In genomic region chr12:124399622-124400021, GRCh38 we compare ENCODE assay signal across 8 cellular contexts.
A peak's percentile ranks its signal among the peaks of the same experiment; 100 is the strongest.
DNase-seq lines count a peak whose midpoint lies in the region; ATAC-seq, FAIRE-seq and TF ChIP-seq lines count a peak whose summit lies in the region.

No MANE protein-coding gene starts in this region.

- CTCF ChIA-PET in A549 (lab: Yijun Ruan, JAX) = interaction anchor here (0.6 to 10.2 kb wide), 30 partner anchors 10 to 372 kb away, joined by 3 to 100 read pairs (median 4); no protein-coding TSS in a partner anchor
- CTCF ChIA-PET in activated CD4-positive, alpha-beta T cell treated with anti-CD3 and anti-CD28 coated beads for 36 hours (lab: Charles Lee) = interaction anchor here (0.6 to 1.5 kb wide), 9 partner anchors 10 to 714 kb away, joined by 3 to 6 read pairs (median 3); no protein-coding TSS in a partner anchor

- peaks cover 7% of the 10 kb centered on the region for H3K36me3 Mint-ChIP-seq in activated CD4-positive, alpha-beta T cell treated with anti-CD3 and anti-CD28 coated beads for 36 hours (ENCODE audit: low read depth)

- H3K4me3 Mint-ChIP-seq in activated CD4-positive, alpha-beta T cell treated with anti-CD3 and anti-CD28 coated beads for 36 hours = no peak overlapping the region

- POLR2A ChIA-PET in A549 (lab: Yijun Ruan, JAX) = interaction anchor here (0.5 to 1.9 kb wide), 2 partner anchors 10 to 350 kb away, joined by 4 to 19 read pairs; no protein-coding TSS in a partner anchor
- POLR2A ChIA-PET in activated CD4-positive, alpha-beta T cell treated with anti-CD3 and anti-CD28 coated beads for 36 hours (lab: Charles Lee) = interaction anchor here (0.6 kb wide), 1 partner anchor 398 kb away, joined by 3 read pairs; no protein-coding TSS in a partner anchor

- intact Hi-C loops in activated CD4-positive, alpha-beta T cell treated with anti-CD3 and anti-CD28 coated beads for 36 hours (cut with DNase I, micrococcal nuclease) = no loop called here
- intact Hi-C loops in sciatic nerve (cut with DNase I) = no loop called here
- intact Hi-C loops in lower leg skin (cut with DNase I; ENCODE audit: low total_unique reads) = no loop called here

- no peaks in the 10 kb centered on the region for H3K27me3 Mint-ChIP-seq in activated CD4-positive, alpha-beta T cell treated with anti-CD3 and anti-CD28 coated beads for 36 hours

- no peak overlapping the region for H3K27ac Mint-ChIP-seq in activated CD4-positive, alpha-beta T cell treated with anti-CD3 and anti-CD28 coated beads for 36 hours

- H3K4me3 ChIP-seq in A549 (no peak overlapping the region), fibroblast of mammary gland (ENCODE audit: control insufficient read depth, low read depth, low read length) (no peak overlapping the region), lower leg skin (ENCODE audit: low read depth, poor library complexity, severe bottlenecking) (no peak overlapping the region)

- no peak for TF ChIP-seq EP300 in A549 (IDR thresholded peaks at IDR 0.05)

- peaks cover 60% of the 10 kb centered on the region for H3K4me1 ChIP-seq in A549

- ATAC-seq in A549 = peak in 1 of 2 experiments; percentile 38; a peak in 3 of 6 replicates
- ATAC-seq in activated CD4-positive, alpha-beta T cell treated with anti-CD3 and anti-CD28 coated beads for 36 hours = no peak
- ATAC-seq in sciatic nerve = no peak
- ATAC-seq in HG03565 (IDR thresholded peaks at IDR 0.05; ENCODE audit: unreplicated experiment) = no peak

- peak overlapping the region in 1 of 2 experiments; percentile 67; a peak in 3 of 6 replicates for H3K27ac ChIP-seq in A549

- TF ChIP-seq POLR2A in A549 (IDR thresholded peaks at IDR 0.05; ENCODE audit: low read length) = no peak
- no peak for TF ChIP-seq POLR2A in lower leg skin (IDR thresholded peaks at IDR 0.05)

- peak; percentile 46 to 49; a peak in 3 of 5 replicates for TF ChIP-seq RAD21 in A549 (conservative IDR thresholded peaks at IDR 0.05 in 1 of 2, IDR thresholded peaks at IDR 0.05 in 1 of 2)

- peaks cover 2% of the 10 kb centered on the region for H3K4me1 Mint-ChIP-seq in activated CD4-positive, alpha-beta T cell treated with anti-CD3 and anti-CD28 coated beads for 36 hours

- WGBS in A549 (ENCODE audit: missing lambda C conversion rate) = 24% methylated on average over 11 of the region's 11 CpGs
- 64 to 78% methylated on average over 11 of the region's 11 CpGs for whole genome bisulfite sequencing in lower leg skin, 2 donors

- no peaks in the 10 kb centered on the region for H3K9me3 ChIP-seq in A549

- FAIRE-seq in A549 (lab: Jason Lieb, UNC) (no peak), GM18507 (lab: Jason Lieb, UNC) (peak; percentile 56)

- no peaks in the 10 kb centered on the region for H3K9me3 Mint-ChIP-seq in activated CD4-positive, alpha-beta T cell treated with anti-CD3 and anti-CD28 coated beads for 36 hours (ENCODE audit: low read depth)

- no peak overlapping the region for H3K4me2 ChIP-seq in A549

- TF ChIP-seq CTCF in A549 (IDR thresholded peaks at IDR 0.05) (peak; percentile 63), fibroblast of mammary gland (conservative IDR thresholded peaks at IDR 0.05; ENCODE audit: control insufficient read depth, insufficient read depth, low read depth, low read length) (peak; percentile 70), lower leg skin (IDR thresholded peaks at IDR 0.05) (no peak)

- DNase-seq in A549 (ENCODE audit: low read depth in 1 of 2, low spot score in 1 of 2) (peak; percentile 33 to 69), GM18507 (ENCODE audit: extremely low spot score, insufficient read length, low read depth) (peak; percentile 50), fibroblast of mammary gland (ENCODE audit: low read depth) (no peak), sciatic nerve (ENCODE audit: low spot score) (peak; percentile 70), lower leg skin (ENCODE audit: low spot score in 2 of 2) (no peak), NCI-H1048 (lab: John Stamatoyannopoulos, UW) (no peak)
- DNase-seq in activated CD4-positive, alpha-beta T cell treated with anti-CD3 and anti-CD28 coated beads for 36 hours = peak; percentile 58

TF ChIP-seq in A549, 52 proteins besides CTCF, POLR2A, EP300 and RAD21:
- TF ChIP-seq E2F6 (IDR thresholded peaks at IDR 0.05; ENCODE audit: borderline replicate concordance, low read depth) (no peak), ELK1 (IDR thresholded peaks at IDR 0.05; ENCODE audit: low read depth, low read length) (no peak), HMGXB4 (CRISPR knock-in tag; IDR thresholded peaks at IDR 0.05; ENCODE audit: borderline replicate concordance) (no peak), JUN (IDR thresholded peaks at IDR 0.05) (no peak), MAZ (IDR thresholded peaks at IDR 0.05; ENCODE audit: borderline replicate concordance, low read depth, low read length) (no peak), TFCP2L1 (CRISPR knock-in tag; IDR thresholded peaks at IDR 0.05) (no peak), SMC3 (IDR thresholded peaks at IDR 0.05) (peak; percentile 37)

Comparison
In these comparisons a context has a peak if more than half of its experiments do, and no peak if none do; other contexts are left out.
1. DNase-seq: peak in A549 (2 of 2), GM18507 (single experiment), activated CD4-positive, alpha-beta T cell treated with anti-CD3 and anti-CD28 coated beads for 36 hours (single experiment) and sciatic nerve (single experiment); none in fibroblast of mammary gland (single experiment), lower leg skin (0 of 2) and NCI-H1048 (single experiment).
2. CTCF ChIP-seq: peak in A549 (single experiment) and fibroblast of mammary gland (single experiment); none in lower leg skin (0 of 3).